In genomic region chr4:14196141-14196540, GRCh38 we compare ENCODE assay signal across 8 cellular contexts.
A peak's percentile ranks its signal among the peaks of the same experiment; 100 is the strongest.
DNase-seq lines count a peak whose midpoint lies in the region; ATAC-seq and TF ChIP-seq lines count a peak whose summit lies in the region.

No MANE protein-coding gene starts in this region.

- H4K20me1 ChIP-seq in GM23248 (ENCODE audit: insufficient read depth): no peaks in the 10 kb centered on the region
- no peaks in the 10 kb centered on the region for H4K20me1 ChIP-seq in neural cell (ENCODE audit: insufficient read depth)

- no peak overlapping the region for H3K27ac ChIP-seq in GM23248
- no peak overlapping the region for H3K27ac ChIP-seq in neural cell (ENCODE audit: low read length)
- H3K27ac ChIP-seq in transverse colon: no peak overlapping the region

- no peaks in the 10 kb centered on the region for H3K79me2 ChIP-seq in GM23248 (ENCODE audit: insufficient read depth)
- no peaks in the 10 kb centered on the region for H3K79me2 ChIP-seq in neural cell (replicated peaks; ENCODE audit: insufficient read depth, low read length)

- H3K4me3 ChIP-seq in GM23248 (no peak overlapping the region), epithelial cell of proximal tubule (ENCODE audit: low read depth, low read length) (no peak overlapping the region), neural cell (ENCODE audit: low read length) (no peak overlapping the region), transverse colon (no peak overlapping the region)

- in situ Hi-C loops in GM23248 (cut with MboI): no loop called here
- in situ Hi-C loops in transverse colon (cut with MboI; ENCODE audit: low pct_ligation_motif_present in 1 of 4, low pct_unique_long_range_greater_than_20kb in 1 of 4, low sequenced_read_pairs in 3 of 4): no loop called here

- TF ChIP-seq POLR2A in transverse colon (IDR thresholded peaks at IDR 0.05): no peak

- no peak for ATAC-seq in GM18511 (IDR thresholded peaks at IDR 0.05; ENCODE audit: unreplicated experiment)

- H2AFZ ChIP-seq in GM23248 (no peak overlapping the region), neural cell (ENCODE audit: low read depth, low read length) (no peak overlapping the region)

- H3K36me3 ChIP-seq in GM23248 (ENCODE audit: low read depth) (no peaks in the 10 kb centered on the region), neural cell (ENCODE audit: insufficient read depth, low read length) (no peaks in the 10 kb centered on the region), transverse colon (no peaks in the 10 kb centered on the region)

- H3K27me3 ChIP-seq in GM23248 (replicated peaks; ENCODE audit: insufficient read depth) (no peaks in the 10 kb centered on the region), neural cell (ENCODE audit: insufficient read depth, low read depth, low read length) (peaks cover 3% of the 10 kb centered on the region), transverse colon (no peaks in the 10 kb centered on the region)

- H3K9me2 ChIP-seq in GM23248 (ENCODE audit: insufficient read depth): no peaks in the 10 kb centered on the region
- H3K9me2 ChIP-seq in neural cell (ENCODE audit: insufficient read depth, low read length): no peaks in the 10 kb centered on the region

- H3K4me2 ChIP-seq in GM23248 (ENCODE audit: unreplicated experiment): no peak overlapping the region
- H3K4me2 ChIP-seq in neural cell (ENCODE audit: low read length): no peak overlapping the region

- no peak for TF ChIP-seq EP300 in neural cell (conservative IDR thresholded peaks at IDR 0.05; ENCODE audit: poor library complexity, severe bottlenecking)
- no peak for TF ChIP-seq EP300 in transverse colon (IDR thresholded peaks at IDR 0.05; ENCODE audit: low read depth)

- no peak for TF ChIP-seq RAD21 in neural cell (conservative IDR thresholded peaks at IDR 0.05)

- intact Hi-C loops in transverse colon (cut with DNase I; ENCODE audit: low total_unique reads): no loop called here

- no peaks in the 10 kb centered on the region for H3F3A ChIP-seq in GM23248 (ENCODE audit: insufficient read depth)
- H3F3A ChIP-seq in neural cell (ENCODE audit: insufficient read depth, low read length, poor library complexity, severe bottlenecking): no peaks in the 10 kb centered on the region

- H3K9me3 ChIP-seq in GM23248 (ENCODE audit: low read depth) (no peaks in the 10 kb centered on the region), neural cell (ENCODE audit: low read length) (no peaks in the 10 kb centered on the region), transverse colon (no peaks in the 10 kb centered on the region)

- H3K4me1 ChIP-seq in GM23248 (ENCODE audit: insufficient read depth): no peaks in the 10 kb centered on the region
- no peaks in the 10 kb centered on the region for H3K4me1 ChIP-seq in transverse colon

- peak; percentile 69 for DNase-seq in GM23248
- peak; percentile 55 for DNase-seq in OCI-M1 (lab: John Stamatoyannopoulos, UW)
- peak; percentile 22 for DNase-seq in epithelial cell of proximal tubule (ENCODE audit: low read depth)
- DNase-seq in central memory CD4-positive, alpha-beta T cell: no peak
- no peak for DNase-seq in NCI-H146 (lab: John Stamatoyannopoulos, UW)
- DNase-seq in transverse colon: no peak

- WGBS in GM23248 (ENCODE audit: low coverage in 1 of 2, low lambda C conversion rate in 2 of 2, missing lambda C conversion rate in 2 of 2), 2 experiments: 6% methylated on average over 7 of the region's 7 CpGs
- 16 to 17% methylated on average over 6 to 7 of the region's 7 CpGs for WGBS in transverse colon (ENCODE audit: low coverage in 1 of 2), 2 donors

- TF ChIP-seq CTCF in epithelial cell of proximal tubule (conservative IDR thresholded peaks at IDR 0.05; ENCODE audit: low read depth, low read length) (no peak), neural cell (IDR thresholded peaks at IDR 0.05; ENCODE audit: poor library complexity, severe bottlenecking) (no peak), transverse colon (IDR thresholded peaks at IDR 0.05) (no peak)

- H3K9ac ChIP-seq in GM23248 (no peak overlapping the region), neural cell (ENCODE audit: low read length) (no peak overlapping the region)

TF ChIP-seq in neural cell, 6 proteins besides CTCF, POLR2A, EP300 and RAD21:
- TF ChIP-seq, protein P1, sequence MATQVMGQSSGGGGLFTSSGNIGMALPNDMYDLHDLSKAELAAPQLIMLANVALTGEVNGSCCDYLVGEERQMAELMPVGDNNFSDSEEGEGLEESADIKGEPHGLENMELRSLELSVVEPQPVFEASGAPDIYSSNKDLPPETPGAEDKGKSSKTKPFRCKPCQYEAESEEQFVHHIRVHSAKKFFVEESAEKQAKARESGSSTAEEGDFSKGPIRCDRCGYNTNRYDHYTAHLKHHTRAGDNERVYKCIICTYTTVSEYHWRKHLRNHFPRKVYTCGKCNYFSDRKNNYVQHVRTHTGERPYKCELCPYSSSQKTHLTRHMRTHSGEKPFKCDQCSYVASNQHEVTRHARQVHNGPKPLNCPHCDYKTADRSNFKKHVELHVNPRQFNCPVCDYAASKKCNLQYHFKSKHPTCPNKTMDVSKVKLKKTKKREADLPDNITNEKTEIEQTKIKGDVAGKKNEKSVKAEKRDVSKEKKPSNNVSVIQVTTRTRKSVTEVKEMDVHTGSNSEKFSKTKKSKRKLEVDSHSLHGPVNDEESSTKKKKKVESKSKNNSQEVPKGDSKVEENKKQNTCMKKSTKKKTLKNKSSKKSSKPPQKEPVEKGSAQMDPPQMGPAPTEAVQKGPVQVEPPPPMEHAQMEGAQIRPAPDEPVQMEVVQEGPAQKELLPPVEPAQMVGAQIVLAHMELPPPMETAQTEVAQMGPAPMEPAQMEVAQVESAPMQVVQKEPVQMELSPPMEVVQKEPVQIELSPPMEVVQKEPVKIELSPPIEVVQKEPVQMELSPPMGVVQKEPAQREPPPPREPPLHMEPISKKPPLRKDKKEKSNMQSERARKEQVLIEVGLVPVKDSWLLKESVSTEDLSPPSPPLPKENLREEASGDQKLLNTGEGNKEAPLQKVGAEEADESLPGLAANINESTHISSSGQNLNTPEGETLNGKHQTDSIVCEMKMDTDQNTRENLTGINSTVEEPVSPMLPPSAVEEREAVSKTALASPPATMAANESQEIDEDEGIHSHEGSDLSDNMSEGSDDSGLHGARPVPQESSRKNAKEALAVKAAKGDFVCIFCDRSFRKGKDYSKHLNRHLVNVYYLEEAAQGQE (IDR thresholded peaks at IDR 0.05; ENCODE audit: borderline replicate concordance): peak; percentile 79
- TF ChIP-seq SMC3 (conservative IDR thresholded peaks at IDR 0.05; ENCODE audit: poor library complexity): no peak

Comparison
In these comparisons a context has a peak if more than half of its experiments do, and no peak if none do; other contexts are left out.
1. DNase-seq: peak in GM23248 (single experiment), OCI-M1 (single experiment) and epithelial cell of proximal tubule (single experiment); none in central memory CD4-positive, alpha-beta T cell (single experiment), NCI-H146 (single experiment) and transverse colon (single experiment).